Comparison of ENCODE assay signal across 8 cellular contexts in genomic region chr16:46929378-46930332, GRCh38. TPM values are rescaled to one million over a fixed set of nuclear protein-coding genes. Genes with fewer than 3 reads are reported as not detected.
DNase-seq lines count a peak whose midpoint lies in the region; ATAC-seq and TF ChIP-seq lines count a peak whose summit lies in the region.

No MANE protein-coding gene starts in this region.

- TF ChIP-seq EP300 in Ishikawa (IDR thresholded peaks at IDR 0.05; ENCODE audit: borderline replicate concordance) = no peak

- ATAC-seq in GM19395 (IDR thresholded peaks at IDR 0.05; ENCODE audit: unreplicated experiment) = peak; percentile 88
- ATAC-seq in activated B cell treated with CpG ODN at 0.5 μM for 24 hours (ENCODE audit: low read depth) = peak; percentile 76

- H3K4me3 Mint-ChIP-seq in activated B cell treated with CpG ODN at 0.5 μM for 24 hours = no peak overlapping the region

- POLR2A ChIA-PET in activated B cell treated with CpG ODN at 0.5 μM for 24 hours (lab: Charles Lee) = no interaction called here

- no peak overlapping the region for H3K27ac ChIP-seq in caudate nucleus (ENCODE audit: low read depth, low read length)

- peak; percentile 59 for TF ChIP-seq CTCF in activated B cell treated with CpG ODN at 0.5 μM for 24 hours (IDR thresholded peaks at IDR 0.05)

- DNase-seq in CMK (ENCODE audit: low read depth) (peak; percentile 50), activated B cell treated with CpG ODN at 0.5 μM for 24 hours (peak; percentile 69), caudate nucleus (lab: John Stamatoyannopoulos, UW) (peak in 54 of 61 donors; percentile 16 to 81 (median 59)), kidney glomerular epithelial cell (lab: John Stamatoyannopoulos, UW) (peak; percentile 7), NCI-H128 (lab: John Stamatoyannopoulos, UW; ENCODE audit: unreplicated experiment) (no peak)
- DNase-seq in stimulated activated CD4-positive, alpha-beta T cell treated with anti-CD3 and anti-CD28 coated beads, Interleukin-1b, Interleukin-23, amount 100 ng/mL, for 48 hours = peak; percentile 60

- peaks cover 26% of the 10 kb centered on the region for H3K36me3 Mint-ChIP-seq in activated B cell treated with CpG ODN at 0.5 μM for 24 hours (ENCODE audit: low read depth)

- peak; percentile 75 for TF ChIP-seq RAD21 in Ishikawa (IDR thresholded peaks at IDR 0.05; ENCODE audit: low read depth)

- intact Hi-C loops in activated B cell treated with CpG ODN at 0.5 μM for 24 hours (cut with micrococcal nuclease) = loop anchor here (1.0 kb wide), 4 partner anchors 10 to 375 kb away; no protein-coding TSS in a partner anchor

- no peak overlapping the region for H3K27ac Mint-ChIP-seq in activated B cell treated with CpG ODN at 0.5 μM for 24 hours

- H3K27me3 Mint-ChIP-seq in activated B cell treated with CpG ODN at 0.5 μM for 24 hours = no peaks in the 10 kb centered on the region

- peaks cover 12% of the 10 kb centered on the region for H3K4me1 Mint-ChIP-seq in activated B cell treated with CpG ODN at 0.5 μM for 24 hours

- CTCF ChIA-PET in activated B cell treated with CpG ODN at 0.5 μM for 24 hours (lab: Charles Lee) = interaction anchor here (0.6 to 5.5 kb wide), 14 partner anchors 9 to 260 kb away, joined by 3 to 57 read pairs (median 4); no protein-coding TSS in a partner anchor

- no peaks in the 10 kb centered on the region for H3K9me3 Mint-ChIP-seq in activated B cell treated with CpG ODN at 0.5 μM for 24 hours

TF ChIP-seq in Ishikawa, 13 proteins besides CTCF, POLR2A, EP300 and RAD21:
- TF ChIP-seq CEBPB (IDR thresholded peaks at IDR 0.05) (no peak), NFIC (IDR thresholded peaks at IDR 0.05) (no peak), EGR1 (IDR thresholded peaks at IDR 0.05) (no peak), ZBTB7A (IDR thresholded peaks at IDR 0.05; ENCODE audit: low read depth) (no peak), TEAD4 (IDR thresholded peaks at IDR 0.05) (no peak), USF1 (IDR thresholded peaks at IDR 0.05) (no peak), FOXM1 (IDR thresholded peaks at IDR 0.05; ENCODE audit: borderline replicate concordance, low read depth) (no peak)

RNA-seq across cellular contexts. Expression of gene DNAJA2, which starts 43.8 kb away (rescaled TPM):
- total RNA-seq in activated B cell treated with CpG ODN at 0.5 μM for 24 hours = 54.4 and 57.1 TPM in 2 replicates

RNA-seq across cellular contexts. Expression of gene GPT2, which starts 45.5 kb away (rescaled TPM):
- total RNA-seq in activated B cell treated with CpG ODN at 0.5 μM for 24 hours = 11.7 and 17.4 TPM in 2 replicates
